In the genomic region with DNA sequence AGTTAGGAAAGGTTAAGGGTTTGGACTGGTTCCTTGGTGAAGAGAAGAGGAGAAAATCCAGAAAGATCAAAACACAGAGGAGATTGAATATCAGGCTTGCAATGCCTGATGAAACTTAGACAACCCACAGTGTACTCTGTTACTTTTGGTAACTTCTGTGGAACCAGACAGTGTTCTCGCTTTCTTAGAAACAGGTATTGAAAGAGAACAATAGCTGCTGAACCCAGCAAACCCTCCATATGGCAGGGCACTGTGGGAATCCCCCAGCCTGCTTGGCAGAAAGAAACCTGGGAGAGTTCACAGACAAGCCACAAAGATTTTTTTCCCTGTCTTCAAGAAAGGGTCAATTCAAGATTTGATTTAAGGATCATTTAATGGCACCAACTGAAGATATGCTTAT, we compare ENCODE assay signal across 14 cellular contexts.
A peak's percentile ranks its signal among the peaks of the same experiment; 100 is the strongest.
DNase-seq lines count a peak whose midpoint lies in the region; ATAC-seq and TF ChIP-seq lines count a peak whose summit lies in the region.
"Had no signal": no experiment of that assay in that cellular context is flagged by ENCODE, and none has a peak within 500 bp of the region (broad histone marks: within the 10 kb centered on the region; RNA-seq: fewer than 3 reads in every experiment).

No MANE protein-coding gene starts in this region.

- H3K27ac Mint-ChIP-seq in H9, result no peak overlapping the region
- H3K27ac Mint-ChIP-seq in MCF 10A (ENCODE audit: low read depth, unreplicated experiment), result no peak overlapping the region
- H3K27ac Mint-ChIP-seq in HFFc6, result no peak overlapping the region
- H3K27ac Mint-ChIP-seq: CD4-positive, alpha-beta memory T cell had no signal

- ATAC-seq in GM18520 (IDR thresholded peaks at IDR 0.05; ENCODE audit: unreplicated experiment) (peak; percentile 55), HG03460 (IDR thresholded peaks at IDR 0.05; ENCODE audit: unreplicated experiment) (no peak)
- ATAC-seq: K562 had no signal

- no peak overlapping the region for H3K23ac ChIP-seq in H9 (ENCODE audit: insufficient read length, low read depth, low read length)

- POLR2A ChIA-PET in MCF 10A (lab: Yijun Ruan, JAX), result no interaction called here

- no peak for TF ChIP-seq CTCF in H9 (conservative IDR thresholded peaks at IDR 0.05)
- no peak for TF ChIP-seq CTCF in KMS-11 (conservative IDR thresholded peaks at IDR 0.05; ENCODE audit: low read depth, low read length)
- no peak for TF ChIP-seq CTCF in MCF 10A (IDR thresholded peaks at IDR 0.05; ENCODE audit: unreplicated experiment)
- TF ChIP-seq CTCF in HFFc6 (IDR thresholded peaks at IDR 0.05), result no peak

- H2BK12ac ChIP-seq in H9 (ENCODE audit: insufficient read length, low read depth, low read length), result no peak overlapping the region

- H3K36me3 Mint-ChIP-seq in H9 (ENCODE audit: insufficient read depth in 1 of 3, low read depth in 3 of 3), result no peaks in the 10 kb centered on the region; a peak in 1 of 7 replicates
- no peaks in the 10 kb centered on the region for H3K36me3 Mint-ChIP-seq in MCF 10A (ENCODE audit: insufficient read depth, unreplicated experiment)
- peaks cover 12% of the 10 kb centered on the region; the same call in 1 of the 2 replicates for H3K36me3 Mint-ChIP-seq in HFFc6 (ENCODE audit: low read depth)
- H3K36me3 Mint-ChIP-seq: CD4-positive, alpha-beta memory T cell had no signal

- no peaks in the 10 kb centered on the region for H3K9me3 ChIP-seq in H9 (ENCODE audit: control insufficient read depth, low read depth, low read length)
- H3K9me3 ChIP-seq: BE2C had no signal

- no peak overlapping the region for H3K4me2 ChIP-seq in H9 (ENCODE audit: insufficient read depth, insufficient read length, low read length)
- peak overlapping the region; percentile 88 for H3K4me2 ChIP-seq in KMS-11

- no peak overlapping the region for H3K4ac ChIP-seq in H9 (ENCODE audit: low read depth, low read length)

- H2AFZ ChIP-seq in H9 (ENCODE audit: low read length) (peak overlapping the region; percentile 3), KMS-11 (ENCODE audit: low read depth) (peak overlapping the region; percentile 19; the same call in 1 of the 2 replicates)

- H4K5ac ChIP-seq in H9 (ENCODE audit: insufficient read length, low read depth, low read length), result no peak overlapping the region

- no peak overlapping the region for H2BK20ac ChIP-seq in H9 (ENCODE audit: low read depth, low read length, poor library complexity, severe bottlenecking)

- H3K4me3 Mint-ChIP-seq in H9, result no peak overlapping the region
- H3K4me3 Mint-ChIP-seq in MCF 10A (ENCODE audit: unreplicated experiment), result no peak overlapping the region
- no peak overlapping the region for H3K4me3 Mint-ChIP-seq in HFFc6

- no peak overlapping the region for H3T11ph ChIP-seq in H9 (ENCODE audit: low read length)

- H3K14ac ChIP-seq in H9 (ENCODE audit: insufficient read depth, low read length), result no peak overlapping the region

- no peak overlapping the region for H2BK5ac ChIP-seq in H9 (ENCODE audit: insufficient read length, low read length)

- H4K8ac ChIP-seq in H9 (replicated peaks; ENCODE audit: insufficient read length, low read depth, low read length), result no peak overlapping the region

- no peaks in the 10 kb centered on the region; the same call in 1 of the 2 replicates for H3K27me3 Mint-ChIP-seq in H9 (ENCODE audit: low read depth)
- peaks cover 42% of the 10 kb centered on the region for H3K27me3 Mint-ChIP-seq in MCF 10A (ENCODE audit: insufficient read depth, unreplicated experiment)
- no peaks in the 10 kb centered on the region; the same call in 1 of the 2 replicates for H3K27me3 Mint-ChIP-seq in HFFc6 (ENCODE audit: insufficient read depth)
- H3K27me3 Mint-ChIP-seq: CD4-positive, alpha-beta memory T cell had no signal

- no peaks in the 10 kb centered on the region for H3K23me2 ChIP-seq in H9 (ENCODE audit: insufficient read length, low read depth, low read length, poor library complexity, severe bottlenecking)

- H3K79me1 ChIP-seq in H9 (ENCODE audit: insufficient read depth, low read depth, low read length, poor library complexity, severe bottlenecking), result no peaks in the 10 kb centered on the region

- no peak overlapping the region for H4K91ac ChIP-seq in H9 (ENCODE audit: insufficient read length, low read depth, low read length)

- no peaks in the 10 kb centered on the region for H3K9me3 Mint-ChIP-seq in H9
- no peaks in the 10 kb centered on the region for H3K9me3 Mint-ChIP-seq in MCF 10A (ENCODE audit: unreplicated experiment)
- H3K9me3 Mint-ChIP-seq in HFFc6, result peaks cover 69% of the 10 kb centered on the region

- CTCF ChIA-PET in MCF 10A (lab: Yijun Ruan, JAX), result interaction anchor here (1.3 kb wide), 1 partner anchor 522 kb away, joined by 5 read pairs; no protein-coding TSS in a partner anchor

- H2BK120ac ChIP-seq in H9 (ENCODE audit: low read depth, low read length, poor library complexity, severe bottlenecking), result no peak overlapping the region

- H3K18ac ChIP-seq in H9 (ENCODE audit: insufficient read length, low read depth, low read length), result no peak overlapping the region

- intact Hi-C loops in MCF 10A (cut with micrococcal nuclease), result no loop called here

- H4K20me1 ChIP-seq in H9 (ENCODE audit: control insufficient read depth, insufficient read depth, insufficient read length) (no peaks in the 10 kb centered on the region), KMS-11 (ENCODE audit: insufficient read depth) (no peaks in the 10 kb centered on the region)

- H3K4me3 ChIP-seq in KMS-11 (IDR thresholded peaks at IDR 0.05; ENCODE audit: insufficient read depth, low read depth, low read length), result no peak overlapping the region
- H3K4me3 ChIP-seq: K562 had no signal

- H3K9ac ChIP-seq in H9 (ENCODE audit: extremely low read depth, insufficient read length, low read length) (no peak overlapping the region), KMS-11 (no peak overlapping the region)

- H3K79me2 ChIP-seq in H9 (ENCODE audit: insufficient read depth, low read length), result no peaks in the 10 kb centered on the region
- no peaks in the 10 kb centered on the region for H3K79me2 ChIP-seq in KMS-11 (ENCODE audit: insufficient read depth, low read depth)

- H3K27me3 ChIP-seq in H9 (ENCODE audit: insufficient read depth, low read length) (no peaks in the 10 kb centered on the region), KMS-11 (ENCODE audit: insufficient read depth, low read depth) (no peaks in the 10 kb centered on the region)
- H3K27me3 ChIP-seq: BE2C had no signal

- H3K4me1 Mint-ChIP-seq in H9 (no peaks in the 10 kb centered on the region; a peak in 1 of 4 replicates), MCF 10A (ENCODE audit: insufficient read depth, unreplicated experiment) (no peaks in the 10 kb centered on the region), HFFc6 (ENCODE audit: low read depth) (no peaks in the 10 kb centered on the region)
- H3K4me1 Mint-ChIP-seq: CD4-positive, alpha-beta memory T cell had no signal

- H3K27ac ChIP-seq in H9 (ENCODE audit: insufficient read length, low read depth, low read length) (no peak overlapping the region), KMS-11 (peak overlapping the region; percentile 73)
- H3K27ac ChIP-seq: C4-2B had no signal

- no CpG with 5 or more reads among the region's 1 CpG for WGBS in H9 (ENCODE audit: extremely low coverage, insufficient read length, low lambda C conversion rate)

- no peak overlapping the region for H3K56ac ChIP-seq in H9 (ENCODE audit: insufficient read length, low read depth, low read length)

- no peak for DNase-seq in H9
- no peak for DNase-seq in MCF 10A (ENCODE audit: unreplicated experiment)
- DNase-seq in HFFc6, result no peak
- DNase-seq in activated CD4-positive, CD25-positive, alpha-beta regulatory T cell treated with anti-CD3 and anti-CD28 coated beads, Interleukin-2, amount 50 U/mL, for 72 hours, result no peak
- DNase-seq: BE2C; CD4-positive, alpha-beta memory T cell; DMS79; HCEC 1CT; Kasumi-1 had no signal

- BruUV-seq in MCF 10A (replicated peaks; lab: Mats Ljungman, UMichigan), result no TSS peak

- H3K36me3 ChIP-seq in KMS-11 (ENCODE audit: insufficient read depth), result no peaks in the 10 kb centered on the region
- H3K36me3 ChIP-seq: BE2C had no signal

- H3K4me1 ChIP-seq in H9 (ENCODE audit: insufficient read depth, low read length), result no peaks in the 10 kb centered on the region
- H3K4me1 ChIP-seq in KMS-11 (ENCODE audit: low read depth, poor library complexity, severe bottlenecking), result peaks cover 42% of the 10 kb centered on the region
- H3K4me1 ChIP-seq: BE2C had no signal

- no peak overlapping the region for H2BK15ac ChIP-seq in H9 (ENCODE audit: low read depth, low read length)

- no peak overlapping the region for H2AK5ac ChIP-seq in H9 (ENCODE audit: insufficient read length, low read length)
